ENCODE assay signal across 17 cellular contexts in the genomic region with DNA sequence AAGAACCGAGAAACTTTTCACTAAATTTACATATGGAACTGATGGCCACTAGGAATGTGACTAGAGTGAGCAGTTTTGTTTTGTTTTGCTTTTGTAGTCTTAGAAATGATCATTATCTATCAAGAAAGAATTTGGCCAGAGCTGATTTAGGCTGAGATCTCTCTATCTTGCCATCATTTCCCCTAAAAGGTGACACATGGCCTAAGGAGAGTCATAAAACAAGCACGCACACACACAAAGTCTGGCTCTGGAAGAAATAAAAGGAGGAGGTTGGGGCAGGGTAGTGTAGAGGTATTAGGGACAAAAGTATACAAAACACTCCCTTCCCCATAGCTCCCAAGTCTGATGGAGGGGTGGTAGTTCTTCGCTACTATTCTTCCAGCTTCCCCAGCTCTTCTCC. TPM values are rescaled to one million over a fixed set of nuclear protein-coding genes. Genes with fewer than 3 reads are reported as not detected.
DNase-seq lines count a peak whose midpoint lies in the region; ATAC-seq and FAIRE-seq lines count a peak whose summit lies in the region.
"Had no signal": no experiment of that assay in that cellular context is flagged by ENCODE, and none has a peak within 500 bp of the region (broad histone marks: within the 10 kb centered on the region; RNA-seq: fewer than 3 reads in every experiment).

No MANE protein-coding gene starts in this region.

- peaks cover 67% of the 10 kb centered on the region for H3K4me1 Mint-ChIP-seq in activated naive CD4-positive, alpha-beta T cell treated with anti-CD3 and anti-CD28 coated beads, Interleukin-2, amount 10 ng/mL, durations not matched to agents 7 days and 5 days
- H3K4me1 Mint-ChIP-seq in T-cell (peaks cover 89 to 98% (median 90%) of the 10 kb centered on the region in 3 donors), immature natural killer cell (peaks cover 88 to 99% of the 10 kb centered on the region in 2 donors)

- no peak overlapping the region for H3K4me3 Mint-ChIP-seq in activated naive CD4-positive, alpha-beta T cell treated with anti-CD3 and anti-CD28 coated beads, Interleukin-2, amount 10 ng/mL, durations not matched to agents 7 days and 5 days
- peak overlapping the region in 1 of 3 donors; percentile 50 for H3K4me3 Mint-ChIP-seq in T-cell
- peak overlapping the region in 2 of 5 donors; percentile 24 to 57 for H3K4me3 Mint-ChIP-seq in immature natural killer cell
- H3K4me3 Mint-ChIP-seq: neural crest cell had no signal

- no peak for DNase-seq in activated naive CD4-positive, alpha-beta T cell treated with anti-CD3 and anti-CD28 coated beads, Interleukin-2, amount 50 U/mL, for 72 hours (ENCODE audit: low spot score in 2 of 2)
- no peak for DNase-seq in activated naive CD4-positive, alpha-beta T cell treated with anti-CD3 and anti-CD28 coated beads, Interleukin-2, amount 10 ng/mL, durations not matched to agents 7 days and 5 days
- DNase-seq in T-cell (no peak), immature natural killer cell (no peak), frontal cortex (ENCODE audit: low spot score in 2 of 2) (no peak), retina (no peak)
- DNase-seq in stimulated activated CD4-positive, alpha-beta T cell treated with anti-CD3 and anti-CD28 coated beads, Interleukin-1b, Interleukin-23, amount 100 ng/mL, for 48 hours = no peak
- DNase-seq: activated CD8-positive, alpha-beta memory T cell treated with anti-CD3 and anti-CD28 coated beads, Interleukin-2, amount 50 U/mL, for 48 hours; dorsolateral prefrontal cortex; glutamatergic neuron; NCI-H187 treated with DMSO at 0.1 percent for 48 hours; SHP77 treated with DMSO at 0.1 percent for 48 hours; stomach had no signal

- no peak for FAIRE-seq in frontal cortex (lab: Jason Lieb, UNC)
- FAIRE-seq: bronchial epithelial cell had no signal

- H3K36me3 Mint-ChIP-seq in activated naive CD4-positive, alpha-beta T cell treated with anti-CD3 and anti-CD28 coated beads, Interleukin-2, amount 50 U/mL, for 72 hours = peaks cover 29 to 73% of the 10 kb centered on the region in 2 donors
- H3K36me3 Mint-ChIP-seq in activated naive CD4-positive, alpha-beta T cell treated with anti-CD3 and anti-CD28 coated beads, Interleukin-2, amount 10 ng/mL, durations not matched to agents 7 days and 5 days = peaks cover 81% of the 10 kb centered on the region
- peaks cover 86% of the 10 kb centered on the region for H3K36me3 Mint-ChIP-seq in T-cell
- peaks cover 24 to 50% (median 50%) of the 10 kb centered on the region in 3 donors for H3K36me3 Mint-ChIP-seq in immature natural killer cell

- CTCF ChIA-PET in activated naive CD4-positive, alpha-beta T cell treated with anti-CD3 and anti-CD28 coated beads, Interleukin-2, amount 10 ng/mL, durations not matched to agents 7 days and 5 days (lab: Charles Lee) = interaction anchor here (1.4 kb wide), 1 partner anchor 147 kb away, joined by 4 read pairs; no protein-coding TSS in a partner anchor
- CTCF ChIA-PET in T-cell (lab: Charles Lee) = interaction anchor here in 1 of 2 donors (2.0 kb wide), 1 partner anchor 9 kb away, joined by 6 read pairs; no protein-coding TSS in a partner anchor

- no peaks in the 10 kb centered on the region for H3K27me3 Mint-ChIP-seq in activated naive CD4-positive, alpha-beta T cell treated with anti-CD3 and anti-CD28 coated beads, Interleukin-2, amount 10 ng/mL, durations not matched to agents 7 days and 5 days
- H3K27me3 Mint-ChIP-seq in T-cell (no peaks in the 10 kb centered on the region), immature natural killer cell (ENCODE audit: low read depth in 3 of 3) (no peaks in the 10 kb centered on the region)

- H3K27ac Mint-ChIP-seq in activated naive CD4-positive, alpha-beta T cell treated with anti-CD3 and anti-CD28 coated beads, Interleukin-2, amount 50 U/mL, for 72 hours = peak overlapping the region; percentile 71 to 81
- H3K27ac Mint-ChIP-seq in activated naive CD4-positive, alpha-beta T cell treated with anti-CD3 and anti-CD28 coated beads, Interleukin-2, amount 10 ng/mL, durations not matched to agents 7 days and 5 days = no peak overlapping the region
- H3K27ac Mint-ChIP-seq in T-cell (peak overlapping the region; percentile 66 to 77), immature natural killer cell (peak overlapping the region; percentile 43 to 81 (median 70))

- peaks cover 7 to 11% of the 10 kb centered on the region in 2 donors for H3K9me3 Mint-ChIP-seq in activated naive CD4-positive, alpha-beta T cell treated with anti-CD3 and anti-CD28 coated beads, Interleukin-2, amount 50 U/mL, for 72 hours
- peaks cover 9% of the 10 kb centered on the region for H3K9me3 Mint-ChIP-seq in activated naive CD4-positive, alpha-beta T cell treated with anti-CD3 and anti-CD28 coated beads, Interleukin-2, amount 10 ng/mL, durations not matched to agents 7 days and 5 days
- H3K9me3 Mint-ChIP-seq in T-cell (peaks cover 0 to 6% (median 2%) of the 10 kb centered on the region in 3 donors), immature natural killer cell (peaks cover 0 to 4% (median 0%) of the 10 kb centered on the region in 6 donors)

- POLR2A ChIA-PET in T-cell (lab: Charles Lee) = no interaction called here

- no peak for ATAC-seq in activated naive CD4-positive, alpha-beta T cell treated with anti-CD3 and anti-CD28 coated beads, Interleukin-2, amount 50 U/mL, for 72 hours
- ATAC-seq in T-cell (replicated peaks in 1 of 4) (no peak), HG02588 (IDR thresholded peaks at IDR 0.05; ENCODE audit: unreplicated experiment) (no peak)
- ATAC-seq: activated CD4-positive, CD25-positive, alpha-beta regulatory T cell treated with anti-CD3 and anti-CD28 coated beads, Interleukin-2, amount 50 U/mL, for 24 hours had no signal

RNA-seq across cellular contexts. Expression of a gene that starts 56.4 kb away (rescaled TPM):
- total RNA-seq in activated naive CD4-positive, alpha-beta T cell treated with anti-CD3 and anti-CD28 coated beads, Interleukin-2, amount 50 U/mL, for 72 hours = 100 to 1,000 TPM in 1 of 2 donors, 10 to 100 TPM in 1; 63.9 to 126 TPM
- 100 to 1,000 TPM; 381 to 480 (median 441) TPM for total RNA-seq in T-cell
- 100 to 1,000 TPM; 262 to 392 (median 334) TPM for polyA plus RNA-seq in immature natural killer cell
- 17.9 TPM for total RNA-seq in frontal cortex
